ENCODE assay signal across 10 cellular contexts in the genomic region with DNA sequence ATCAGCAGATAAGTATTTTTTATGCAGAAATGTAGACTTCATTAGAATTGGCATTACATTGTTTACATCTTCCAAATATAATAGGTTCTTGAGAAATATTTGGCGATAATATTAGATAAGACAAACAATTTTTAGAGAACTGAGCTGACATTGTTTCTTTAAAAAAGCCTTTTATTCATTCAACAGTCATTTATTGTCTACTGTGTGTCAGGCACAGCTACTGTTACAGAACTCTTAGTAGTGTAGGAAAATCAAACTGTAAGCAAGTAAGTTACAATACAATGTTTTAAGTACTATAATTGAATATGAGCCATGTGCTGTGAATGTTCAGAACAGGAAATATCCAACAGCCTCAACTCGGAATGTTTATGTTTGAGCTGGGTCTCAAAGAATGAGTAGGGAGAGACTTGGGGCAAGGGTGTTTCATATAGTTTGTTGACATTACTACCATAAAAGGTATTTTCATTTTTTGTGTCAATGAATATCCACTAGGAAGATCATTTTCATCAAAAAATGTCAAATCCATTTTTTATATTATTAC.
DNase-seq lines count a peak whose midpoint lies in the region; ATAC-seq and TF ChIP-seq lines count a peak whose summit lies in the region.
"Had no signal": no experiment of that assay in that cellular context is flagged by ENCODE, and none has a peak within 500 bp of the region (broad histone marks: within the 10 kb centered on the region; RNA-seq: fewer than 3 reads in every experiment).

No MANE protein-coding gene starts in this region.

- no peaks in the 10 kb centered on the region for H4K20me1 ChIP-seq in MM.1S (ENCODE audit: insufficient read depth, low read length)

- H3K4me3 Mint-ChIP-seq in CD8-positive, alpha-beta T cell = peak overlapping the region; percentile 32
- H3K4me3 Mint-ChIP-seq in natural killer cell = no peak overlapping the region

- peaks cover 85% of the 10 kb centered on the region for H3F3A ChIP-seq in MM.1S (ENCODE audit: insufficient read depth, low read length)

- DNase-seq in CD8-positive, alpha-beta T cell = no peak
- DNase-seq in MM.1S (no peak), caudate nucleus (lab: John Stamatoyannopoulos, UW) (no peak), natural killer cell (no peak), NCI-H2081 treated with DMSO at 0.1 percent for 48 hours (lab: John Stamatoyannopoulos, UW) (no peak), NCI-H510A (lab: John Stamatoyannopoulos, UW) (no peak), NCI-H1436 treated with DMSO at 0.1 percent for 48 hours (lab: John Stamatoyannopoulos, UW) (no peak)
- DNase-seq: stimulated activated CD4-positive, alpha-beta T cell treated with anti-CD3 and anti-CD28 coated beads, Interleukin-12 subunit alpha, Interleukin-12 subunit beta, amount 100 ng/mL, for 4 hours had no signal

- no peak for ATAC-seq in CD8-positive, alpha-beta T cell
- no peak for ATAC-seq in natural killer cell
- ATAC-seq in HG03108 (IDR thresholded peaks at IDR 0.05; ENCODE audit: unreplicated experiment) = no peak

- no peaks in the 10 kb centered on the region for H3K27me3 ChIP-seq in CD8-positive, alpha-beta T cell (ENCODE audit: insufficient read depth, low read length)
- no peaks in the 10 kb centered on the region for H3K27me3 ChIP-seq in MM.1S (replicated peaks; ENCODE audit: insufficient read depth, low read length)

- intact Hi-C loops in CD8-positive, alpha-beta T cell (cut with DNase I, micrococcal nuclease) = loop anchor here in 1 of 2 experiments (2.0 kb wide), 2 partner anchors 21 to 97 kb away; no protein-coding TSS in a partner anchor
- intact Hi-C loops in natural killer cell (cut with micrococcal nuclease) = loop anchor here (10.0 kb wide), 1 partner anchor 53 kb away; no protein-coding TSS in a partner anchor

- no peak overlapping the region for H3K9ac ChIP-seq in MM.1S (ENCODE audit: low read length)

- TF ChIP-seq CTCF in CD8-positive, alpha-beta T cell (IDR thresholded peaks at IDR 0.05) = no peak
- no peak for TF ChIP-seq CTCF in MM.1S (IDR thresholded peaks at IDR 0.05; ENCODE audit: low read length)
- no peak for TF ChIP-seq CTCF in natural killer cell (IDR thresholded peaks at IDR 0.05)

- CTCF ChIA-PET in CD8-positive, alpha-beta T cell (lab: Charles Lee) = interaction anchor here (0.9 to 8.1 kb wide), 10 partner anchors 9 to 630 kb away, joined by 3 to 87 read pairs (median 3); partner anchors contain the start of gene CDC42SE2

- H3K4me1 Mint-ChIP-seq in CD8-positive, alpha-beta T cell (ENCODE audit: low read depth) = peaks cover 90% of the 10 kb centered on the region
- H3K4me1 Mint-ChIP-seq in natural killer cell = peaks cover 69 to 77% of the 10 kb centered on the region in 2 donors

- H3K27ac Mint-ChIP-seq in CD8-positive, alpha-beta T cell = peak overlapping the region; percentile 89
- peak overlapping the region; percentile 89 to 95 for H3K27ac Mint-ChIP-seq in natural killer cell

- H3K79me2 ChIP-seq in MM.1S (ENCODE audit: low read length) = peaks cover 57% of the 10 kb centered on the region

- no peak overlapping the region for H3K4me3 ChIP-seq in CD8-positive, alpha-beta T cell (ENCODE audit: low read depth, low read length)
- H3K4me3 ChIP-seq in MM.1S (ENCODE audit: low read length) = no peak overlapping the region
- H3K4me3 ChIP-seq: lung had no signal

- no peaks in the 10 kb centered on the region for H3K9me3 Mint-ChIP-seq in CD8-positive, alpha-beta T cell
- no peaks in the 10 kb centered on the region for H3K9me3 Mint-ChIP-seq in natural killer cell

- no peak overlapping the region for H2AFZ ChIP-seq in MM.1S (ENCODE audit: low read length)

- no peaks in the 10 kb centered on the region for H3K27me3 Mint-ChIP-seq in CD8-positive, alpha-beta T cell (ENCODE audit: low read depth)
- H3K27me3 Mint-ChIP-seq in natural killer cell (ENCODE audit: low read depth in 2 of 2) = no peaks in the 10 kb centered on the region

- no peaks in the 10 kb centered on the region for H3K9me3 ChIP-seq in CD8-positive, alpha-beta T cell (ENCODE audit: low read length)
- H3K9me3 ChIP-seq in MM.1S (replicated peaks; ENCODE audit: insufficient read depth, low read length) = no peaks in the 10 kb centered on the region

- peaks cover 47% of the 10 kb centered on the region for H3K36me3 Mint-ChIP-seq in CD8-positive, alpha-beta T cell
- no peaks in the 10 kb centered on the region for H3K36me3 Mint-ChIP-seq in natural killer cell

- POLR2A ChIA-PET in CD8-positive, alpha-beta T cell (lab: Charles Lee) = interaction anchor here (0.6 to 6.7 kb wide), 8 partner anchors 9 to 113 kb away, joined by 3 to 95 read pairs (median 6); partner anchors contain the start of gene CDC42SE2

- no peaks in the 10 kb centered on the region for H3K9me2 ChIP-seq in MM.1S (replicated peaks; ENCODE audit: insufficient read depth, low read length)

- H3K27ac ChIP-seq in CD8-positive, alpha-beta T cell (ENCODE audit: low read depth, low read length) = peak overlapping the region; percentile 29
- H3K27ac ChIP-seq in MM.1S (ENCODE audit: low read length) = peak overlapping the region; percentile 93; the same call in 1 of the 2 replicates
- peak overlapping the region; percentile 20 for H3K27ac ChIP-seq in caudate nucleus (ENCODE audit: low read depth, low read length)

- peaks cover 89% of the 10 kb centered on the region for H3K4me1 ChIP-seq in CD8-positive, alpha-beta T cell (ENCODE audit: insufficient read depth, low read length)
- peaks cover 82% of the 10 kb centered on the region for H3K4me1 ChIP-seq in MM.1S (ENCODE audit: low read length)

- no peaks in the 10 kb centered on the region for H3K36me3 ChIP-seq in CD8-positive, alpha-beta T cell (ENCODE audit: insufficient read depth, low read length)
- no peaks in the 10 kb centered on the region for H3K36me3 ChIP-seq in MM.1S (replicated peaks; ENCODE audit: insufficient read depth, low read length)

- H3K4me2 ChIP-seq in MM.1S (ENCODE audit: low read depth, low read length) = peak overlapping the region; percentile 11; the same call in 1 of the 2 replicates

Comparison
In these comparisons a context has a peak if more than half of its experiments do, and no peak if none do; other contexts are left out.
1. H3K27ac ChIP-seq: peak in every context shown above with its lines; median percentile 93 in MM.1S; 29 in CD8-positive, alpha-beta T cell; 20 in caudate nucleus.